ENCODE assay signal across 27 cellular contexts in genomic region chr5:32229586-32229985, GRCh38.
"Had no signal": no experiment of that assay in that cellular context is flagged by ENCODE, and none has a peak within 500 bp of the region (broad histone marks: within the 10 kb centered on the region; RNA-seq: fewer than 3 reads in every experiment).

No MANE protein-coding gene starts in this region.

- ATAC-seq: activated T-cell treated with anti-CD3 and anti-CD28 coated beads, Interleukin-2, amount 50 U/mL, for 72 hours; mucosa of descending colon; sciatic nerve; SK-N-SH treated with all-trans-retinoic acid at 6 μM for 48 hours; T-cell had no signal

- H3K27me3 ChIP-seq: upper lobe of left lung had no signal

- H3K27ac Mint-ChIP-seq: activated naive CD8-positive, alpha-beta T cell treated with anti-CD3 and anti-CD28 coated beads, Interleukin-2, amount 50 U/mL, for 24 hours; T-cell; T-helper 2 cell treated with Interferon-gamma antibody and Interleukin-4, amounts not matched to agents 5 μg/mL and 100 μg/mL, for 36 hours had no signal

- H3K9me3 Mint-ChIP-seq: activated naive CD8-positive, alpha-beta T cell treated with anti-CD3 and anti-CD28 coated beads, Interleukin-2, amount 50 U/mL, for 24 hours; activated T-cell treated with anti-CD3 and anti-CD28 coated beads, Interleukin-2, amount 50 U/mL, for 72 hours; immature natural killer cell; naive B cell; neural crest cell; T-cell; T-helper 2 cell treated with Interferon-gamma antibody and Interleukin-4, amounts not matched to agents 5 μg/mL and 100 μg/mL, for 36 hours had no signal

- H3K27ac ChIP-seq: coronary artery, left ventricle myocardium inferior, thoracic aorta, upper lobe of left lung, WERI-Rb-1 had no signal

- H3K4me3 Mint-ChIP-seq: activated naive CD8-positive, alpha-beta T cell treated with anti-CD3 and anti-CD28 coated beads, Interleukin-2, amount 50 U/mL, for 24 hours; activated T-cell treated with anti-CD3 and anti-CD28 coated beads, Interleukin-2, amount 50 U/mL, for 72 hours; immature natural killer cell; neural crest cell; T-cell; T-helper 2 cell treated with Interferon-gamma antibody and Interleukin-4, amounts not matched to agents 5 μg/mL and 100 μg/mL, for 36 hours had no signal

- H3K27me3 Mint-ChIP-seq: activated naive CD8-positive, alpha-beta T cell treated with anti-CD3 and anti-CD28 coated beads, Interleukin-2, amount 50 U/mL, for 24 hours; naive B cell; T-cell had no signal

- DNase-seq: activated CD4-positive, alpha-beta T cell treated with anti-CD3 and anti-CD28 coated beads for 1 hour; activated CD4-positive, alpha-beta T cell treated with anti-CD3 and anti-CD28 coated beads, Interleukin-2, amount 50 U/mL, for 1 hour; activated effector memory CD4-positive, alpha-beta T cell treated with Interleukin-2 at 50 U/mL for 16 hours; activated naive CD4-positive, alpha-beta T cell treated with anti-CD3 and anti-CD28 coated beads, Interleukin-2, amount 50 U/mL, for 16 hours; activated naive CD8-positive, alpha-beta T cell treated with anti-CD3 and anti-CD28 coated beads, Interleukin-2, amount 50 U/mL, for 24 hours; activated T-cell treated with anti-CD3 and anti-CD28 coated beads, Interleukin-2, amount 50 U/mL, for 72 hours; cerebellar nuclear complex; foreskin fibroblast; immature natural killer cell; left ventricle myocardium inferior; mesenchymal stem cell; mucosa of descending colon; naive B cell; occipital lobe; small intestine; stimulated activated CD4-positive, alpha-beta T cell treated with anti-CD3 and anti-CD28 coated beads, Interleukin-2, amount 100 ng/mL, for 48 hours; stimulated activated CD8-positive, alpha-beta memory T cell treated with anti-CD3 and anti-CD28 coated beads, Interleukin-4, amount 100 ng/mL, for 48 hours; stimulated activated naive CD4-positive, alpha-beta T cell treated with Interleukin-2 at 50 U/mL for 16 hours; T-cell; upper lobe of left lung; WERI-Rb-1 had no signal

- H3K4me3 ChIP-seq: coronary artery, left ventricle myocardium inferior, mucosa of descending colon, thoracic aorta, upper lobe of left lung had no signal

- H3K9me3 ChIP-seq: left ventricle myocardium inferior, mucosa of descending colon, thoracic aorta, upper lobe of left lung had no signal
